8 cellular contexts compared by ENCODE assay signal in genomic region chr1:100132566-100133477, GRCh38. TPM values are rescaled to one million over a fixed set of nuclear protein-coding genes. Genes with fewer than 3 reads are reported as not detected.
A peak's percentile ranks its signal among the peaks of the same experiment; 100 is the strongest.
DNase-seq lines count a peak whose midpoint lies in the region; ATAC-seq and TF ChIP-seq lines count a peak whose summit lies in the region.

Gene SASS6, minus strand, starts transcription at chr1:100132930. Its CDS starts 116 bp downstream, at chr1:100132814.
Gene TRMT13, plus strand, starts transcription at chr1:100133163. Its CDS starts 6 bp downstream, at chr1:100133169.

- peak; percentile 75 for ATAC-seq in GM18499 (IDR thresholded peaks at IDR 0.05; ENCODE audit: insufficient read depth, unreplicated experiment)
- peak; percentile 94 for ATAC-seq in HG02943 (IDR thresholded peaks at IDR 0.05; ENCODE audit: low read depth, unreplicated experiment)
- ATAC-seq in right cardiac atrium: peak; percentile 99 to 100

- under 1% methylated on average over 57 of the region's 57 CpGs for WGBS in right cardiac atrium

- H3K4me3 ChIP-seq in right cardiac atrium (ENCODE audit: low read length) (peak within 1 kb of the TSS; percentile 93), vagina (peak within 1 kb of the TSS; percentile 83 to 86)

- H3K4me1 ChIP-seq in right cardiac atrium (ENCODE audit: control insufficient read depth, insufficient read depth, low read length) (peaks cover 2% of the 10 kb centered on the region), vagina (peaks cover 37% of the 10 kb centered on the region)

- DNase-seq in NCI-H187 treated with DMSO at 0.1 percent for 48 hours (lab: John Stamatoyannopoulos, UW) (peak; percentile 87), anterior cingulate cortex (lab: John Stamatoyannopoulos, UW) (peak; percentile 78 to 98 (median 95)), right cardiac atrium (peak; percentile 97 to 98 (median 98)), pulmonary artery endothelial cell (ENCODE audit: low read depth, low spot score) (peak; percentile 98), vagina (ENCODE audit: extremely low spot score in 2 of 2) (peak; percentile 96 to 97)

- H3K27me3 ChIP-seq in right cardiac atrium (ENCODE audit: control insufficient read depth, insufficient read depth): no peaks in the 10 kb centered on the region
- no peaks in the 10 kb centered on the region for H3K27me3 ChIP-seq in vagina

- intact Hi-C loops in T-helper 2 cell treated with Interferon-gamma antibody and Interleukin-4, amounts not matched to agents 100 ng/mL and 5 ng/mL, for 36 hours (cut with micrococcal nuclease): loop anchor here (1.0 to 10.0 kb wide), 10 partner anchors 95 to 763 kb away; partner anchors contain the start of genes DBT, RTCA and SLC30A7
- intact Hi-C loops in right cardiac atrium (cut with DNase I) (loop anchor here in 1 of 4 donors (10.0 kb wide), 1 partner anchor 132 kb away; the partner anchor contains the start of gene RTCA), vagina (cut with DNase I) (loop anchor here (10.0 kb wide), 1 partner anchor 132 kb away; the partner anchor contains the start of gene RTCA)

- peak in 1 of 3 experiments; percentile 21 for TF ChIP-seq CTCF in vagina (IDR thresholded peaks at IDR 0.05)

- TF ChIP-seq POLR2A in vagina (IDR thresholded peaks at IDR 0.05): no peak

- H3K27ac ChIP-seq in right cardiac atrium (ENCODE audit: low read length): peak within 1 kb of the TSS; percentile 21
- peak within 1 kb of the TSS; percentile 57 for H3K27ac ChIP-seq in vagina

- peaks cover 0 to 10% of the 10 kb centered on the region in 2 donors for H3K36me3 ChIP-seq in vagina

- H3K9me3 ChIP-seq in right cardiac atrium (ENCODE audit: control insufficient read depth, low read length) (no peaks in the 10 kb centered on the region), vagina (no peaks in the 10 kb centered on the region)

RNA-seq across cellular contexts. Expression of gene SASS6, which starts in this region (rescaled TPM):
- 14.5 and 14.6 TPM in 2 replicates for total RNA-seq in T-helper 2 cell treated with Interferon-gamma antibody and Interleukin-4, amounts not matched to agents 100 ng/mL and 5 ng/mL, for 36 hours
- total RNA-seq in right cardiac atrium: 1 to 10 TPM; 1.6 to 2.4 (median 2.3) TPM
- polyA plus RNA-seq in right cardiac atrium: 1.4 TPM
- total RNA-seq in pulmonary artery endothelial cell: 3.0 and 5.0 TPM in 2 replicates
- total RNA-seq in vagina: 3.4 TPM

RNA-seq across cellular contexts. Expression of gene TRMT13, which starts in this region (rescaled TPM):
- total RNA-seq in T-helper 2 cell treated with Interferon-gamma antibody and Interleukin-4, amounts not matched to agents 100 ng/mL and 5 ng/mL, for 36 hours: 22.0 and 22.4 TPM in 2 replicates
- total RNA-seq in right cardiac atrium (1 to 10 TPM; 5.7 to 8.4 (median 7.5) TPM), pulmonary artery endothelial cell (6.1 and 19.6 TPM in 2 replicates), vagina (14.5 TPM)
- 4.8 TPM for polyA plus RNA-seq in right cardiac atrium

Comparison
In these comparisons a context has a peak if more than half of its experiments do, and no peak if none do; other contexts are left out.
1. Peak in every context shown above with its lines: DNase-seq, ATAC-seq, H3K4me3 ChIP-seq and H3K27ac ChIP-seq.